In the genomic region with DNA sequence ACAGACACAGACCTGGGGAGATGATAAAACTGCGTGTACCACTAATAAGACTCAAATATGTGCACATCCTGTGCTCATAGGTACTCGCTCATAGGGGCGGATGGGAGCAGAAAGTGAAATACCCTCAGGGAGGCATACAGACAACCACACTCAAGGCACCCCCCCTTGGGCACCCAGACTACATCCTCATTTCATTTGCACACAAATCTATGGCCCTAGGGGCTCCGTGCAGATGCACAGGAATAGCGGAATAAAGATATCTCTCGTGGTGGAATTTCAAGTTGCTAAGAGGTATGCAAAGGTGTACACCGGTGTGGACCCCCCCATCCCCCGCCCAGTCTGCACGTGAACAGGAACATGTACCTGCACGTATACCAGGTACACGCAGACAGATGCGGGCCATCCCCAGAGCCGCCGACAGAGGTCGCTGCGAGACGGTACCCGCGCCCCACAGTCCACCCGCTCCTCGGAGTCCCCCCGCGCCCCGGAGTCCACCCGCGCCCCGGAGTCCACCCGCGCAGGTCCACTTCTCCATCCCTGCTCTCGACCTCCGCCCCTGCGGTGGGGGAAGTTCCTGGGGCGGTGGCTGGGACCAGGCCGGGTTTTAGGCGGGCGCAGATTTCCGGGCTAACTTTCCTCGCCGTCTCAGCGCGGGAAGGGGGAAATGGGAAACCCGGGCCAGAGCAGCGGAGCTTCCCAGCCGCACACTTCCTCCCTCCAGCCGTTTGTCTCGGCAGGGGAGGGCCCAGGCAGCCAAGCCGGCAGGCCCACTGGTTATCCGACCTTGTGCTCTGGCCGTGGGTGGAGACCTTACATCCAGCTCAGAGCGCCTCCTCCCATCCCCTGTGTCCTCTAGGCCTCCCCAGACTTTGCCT, we compare ENCODE assay signal across 8 cellular contexts. TPM values are rescaled to one million over a fixed set of nuclear protein-coding genes. Genes with fewer than 3 reads are reported as not detected.
A peak's percentile ranks its signal among the peaks of the same experiment; 100 is the strongest.
DNase-seq lines count a peak whose midpoint lies in the region; ATAC-seq and TF ChIP-seq lines count a peak whose summit lies in the region.

No MANE protein-coding gene starts in this region.

- H3K4me3 ChIP-seq in fibroblast of pulmonary artery (replicated peaks; ENCODE audit: low read depth, low read length) (peak overlapping the region; percentile 44), neuron (ENCODE audit: low read length) (peak overlapping the region; percentile 36), thymus (ENCODE audit: low read length) (peak overlapping the region; percentile 40)

- H3K9me3 ChIP-seq in neuron (ENCODE audit: low read length) (no peaks in the 10 kb centered on the region), thymus (ENCODE audit: control insufficient read depth) (no peaks in the 10 kb centered on the region)

- peak overlapping the region; percentile 52 for H2AFZ ChIP-seq in neuron (ENCODE audit: low read depth, low read length)

- peak; percentile 61 for ATAC-seq in HG02943 (IDR thresholded peaks at IDR 0.05; ENCODE audit: low read depth, unreplicated experiment)

- H3K27me3 ChIP-seq in neuron (ENCODE audit: insufficient read depth, low read length) (peaks cover 32% of the 10 kb centered on the region), thymus (ENCODE audit: control insufficient read depth, insufficient read depth) (no peaks in the 10 kb centered on the region)

- TF ChIP-seq CTCF in fibroblast of pulmonary artery (IDR thresholded peaks at IDR 0.05; ENCODE audit: low read length, missing control alignments) = peak; percentile 58

- 9% methylated on average over 50 of the region's 50 CpGs for WGBS in thymus

- peak; percentile 55 to 63 for DNase-seq in NCI-H2081 (lab: John Stamatoyannopoulos, UW)
- DNase-seq in NCI-H2081 treated with DMSO at 0.1 percent for 48 hours (lab: John Stamatoyannopoulos, UW) = no peak
- DNase-seq in OCI-M1 (lab: John Stamatoyannopoulos, UW) = peak; percentile 40
- peak; percentile 85 to 87 for DNase-seq in activated T-cell treated with anti-CD3 and anti-CD28 coated beads, Interleukin-2, amount 50 U/mL, for 48 hours
- peak; percentile 30 for DNase-seq in fibroblast of pulmonary artery (ENCODE audit: low read depth)

- H3K4me1 ChIP-seq in neuron (ENCODE audit: insufficient read depth, low read length) (no peaks in the 10 kb centered on the region), thymus (ENCODE audit: control insufficient read depth, insufficient read depth, low read length) (no peaks in the 10 kb centered on the region)

- H3K36me3 ChIP-seq in neuron (ENCODE audit: insufficient read depth, low read length) = no peaks in the 10 kb centered on the region
- H3K36me3 ChIP-seq in thymus (ENCODE audit: control insufficient read depth, insufficient read depth) = no peaks in the 10 kb centered on the region

- H3K27ac ChIP-seq in thymus (ENCODE audit: low read depth) = no peak overlapping the region

RNA-seq across cellular contexts. Expression of gene IL12B, which starts 1.0 kb away (rescaled TPM):
- polyA plus RNA-seq in thymus = 0.16 TPM
